ENCODE assay signal across 1 cellular context in genomic region chr1:160523789-160524188, GRCh38.
A peak's percentile ranks its signal among the peaks of the same experiment; 100 is the strongest.
TF ChIP-seq lines count a peak whose summit lies in the region.

No MANE protein-coding gene starts in this region.

TF ChIP-seq in GM12878, 131 proteins besides CTCF, POLR2A, EP300 and RAD21:
- 0 out of 2 replicates have a peak, but pooled peaks have one; percentile 29 for TF ChIP-seq ZNF217 (IDR thresholded peaks at IDR 0.05)
